In the genomic region with DNA sequence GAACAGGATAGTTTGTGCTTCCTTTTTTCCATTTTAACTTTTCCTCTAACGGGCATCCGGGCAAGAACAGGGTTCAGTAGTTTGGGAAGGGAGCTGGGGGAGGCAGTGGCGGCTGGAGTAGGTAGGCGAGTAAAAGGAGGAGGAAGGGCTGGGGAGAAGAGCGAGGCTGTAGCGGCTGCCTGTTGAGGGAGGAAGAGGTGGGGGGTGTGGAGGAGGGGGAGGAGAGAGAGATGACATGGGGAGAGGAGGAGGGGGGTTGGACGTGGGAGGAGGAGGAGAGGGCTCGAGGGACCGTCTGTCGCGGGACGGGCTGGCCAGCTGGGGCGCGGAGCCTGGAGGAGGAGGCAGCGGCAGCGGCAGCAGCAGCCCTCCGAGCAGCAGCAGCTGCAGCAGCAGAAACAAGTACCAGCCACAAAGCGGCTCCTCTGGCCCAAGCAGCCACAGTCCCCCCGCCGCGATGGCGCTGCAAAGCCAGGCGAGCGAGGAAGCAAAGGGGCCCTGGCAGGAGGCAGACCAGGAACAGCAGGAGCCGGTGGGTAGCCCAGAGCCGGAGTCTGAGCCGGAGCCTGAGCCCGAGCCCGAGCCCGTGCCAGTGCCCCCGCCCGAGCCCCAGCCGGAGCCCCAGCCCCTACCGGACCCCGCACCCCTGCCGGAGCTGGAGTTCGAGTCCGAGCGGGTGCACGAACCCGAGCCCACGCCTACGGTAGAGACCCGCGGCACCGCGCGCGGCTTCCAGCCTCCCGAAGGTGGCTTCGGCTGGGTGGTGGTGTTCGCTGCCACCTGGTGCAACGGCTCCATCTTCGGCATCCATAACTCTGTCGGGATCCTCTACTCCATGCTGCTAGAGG, we compare ENCODE assay signal across 8 cellular contexts. TPM values are rescaled to one million over a fixed set of nuclear protein-coding genes. Genes with fewer than 3 reads are reported as not detected.
DNase-seq lines count a peak whose midpoint lies in the region; ATAC-seq and TF ChIP-seq lines count a peak whose summit lies in the region.

A gene (plus strand): TSS at position 313 of the 848 bp plus-strand sequence. CDS start 145 bp downstream, at position 458.

- H3K4me1 Mint-ChIP-seq in nephron progenitor cell (peaks cover 31% of the 10 kb centered on the region), type B pancreatic cell (ENCODE audit: unreplicated experiment) (peaks cover 12% of the 10 kb centered on the region)

- H3K4me3 Mint-ChIP-seq in nephron progenitor cell: peak within 1 kb of the TSS; percentile 92
- peak within 1 kb of the TSS; percentile 94 for H3K4me3 Mint-ChIP-seq in type B pancreatic cell

- no peaks in the 10 kb centered on the region for H3K9me3 Mint-ChIP-seq in activated naive CD4-positive, alpha-beta T cell treated with anti-CD3 and anti-CD28 coated beads, Interleukin-2, amount 50 U/mL, for 72 hours
- H3K9me3 Mint-ChIP-seq in nephron progenitor cell (peaks cover 29% of the 10 kb centered on the region), type B pancreatic cell (no peaks in the 10 kb centered on the region)

- no peak for TF ChIP-seq POLR2A in gastroesophageal sphincter (IDR thresholded peaks at IDR 0.05)

- H4K20me1 ChIP-seq in OCI-LY3 (ENCODE audit: insufficient read depth, low read length): no peaks in the 10 kb centered on the region

- peaks cover 9% of the 10 kb centered on the region for H3K27me3 Mint-ChIP-seq in nephron progenitor cell (ENCODE audit: low read depth, poor library complexity)
- peaks cover 3% of the 10 kb centered on the region for H3K27me3 Mint-ChIP-seq in type B pancreatic cell

- WGBS in gastroesophageal sphincter (ENCODE audit: low coverage in 1 of 2), 2 donors: 0 to 10% methylated on average over 7 to 8 of the region's 55 CpGs

- no peaks in the 10 kb centered on the region for H3K79me2 ChIP-seq in OCI-LY3 (ENCODE audit: low read length)

- DNase-seq in AG08395 (ENCODE audit: low spot score): peak; percentile 70
- DNase-seq in activated naive CD4-positive, alpha-beta T cell treated with anti-CD3 and anti-CD28 coated beads, Interleukin-2, amount 50 U/mL, for 72 hours (ENCODE audit: low spot score in 2 of 2): peak in 1 of 2 donors; percentile 15
- DNase-seq in nephron progenitor cell: peak; percentile 76
- DNase-seq in type B pancreatic cell (ENCODE audit: extremely low spot score, unreplicated experiment): peak; percentile 72

- no peak for TF ChIP-seq CTCF in OCI-LY3 (IDR thresholded peaks at IDR 0.05; ENCODE audit: low read depth, low read length)
- no peak for TF ChIP-seq CTCF in gastroesophageal sphincter (IDR thresholded peaks at IDR 0.05)
- TF ChIP-seq CTCF in nephron progenitor cell (IDR thresholded peaks at IDR 0.05): no peak
- TF ChIP-seq CTCF in type B pancreatic cell (conservative IDR thresholded peaks at IDR 0.05): no peak

- H3K27me3 ChIP-seq in OCI-LY3 (ENCODE audit: low read depth, low read length) (peaks cover 3% of the 10 kb centered on the region; the same call in 1 of the 2 replicates), gastroesophageal sphincter (no peaks in the 10 kb centered on the region)

- H3K4me2 ChIP-seq in OCI-LY3 (ENCODE audit: low read length): peak within 1 kb of the TSS; percentile 100

- H3K9ac ChIP-seq in OCI-LY3 (ENCODE audit: low read length): peak within 1 kb of the TSS; percentile 63

- no peaks in the 10 kb centered on the region for H3K36me3 Mint-ChIP-seq in activated naive CD4-positive, alpha-beta T cell treated with anti-CD3 and anti-CD28 coated beads, Interleukin-2, amount 50 U/mL, for 72 hours
- H3K36me3 Mint-ChIP-seq in nephron progenitor cell (ENCODE audit: low read depth): no peaks in the 10 kb centered on the region
- no peaks in the 10 kb centered on the region for H3K36me3 Mint-ChIP-seq in type B pancreatic cell

- no peaks in the 10 kb centered on the region for H3K36me3 ChIP-seq in OCI-LY3 (replicated peaks; ENCODE audit: low read depth, low read length)
- H3K36me3 ChIP-seq in gastroesophageal sphincter: no peaks in the 10 kb centered on the region

- no peak within 1 kb of the TSS for H3K27ac ChIP-seq in OCI-LY3 (ENCODE audit: low read length)
- H3K27ac ChIP-seq in gastroesophageal sphincter: peak within 1 kb of the TSS; percentile 91 to 97 (median 92)

- H3K4me1 ChIP-seq in OCI-LY3 (ENCODE audit: low read length) (peaks cover 5% of the 10 kb centered on the region; the same call in 1 of the 2 replicates), gastroesophageal sphincter (peaks cover 0 to 25% (median 3%) of the 10 kb centered on the region in 3 donors)

- peak; percentile 58 for ATAC-seq in GM21390 (IDR thresholded peaks at IDR 0.05; ENCODE audit: unreplicated experiment)
- peak; percentile 64 to 71 for ATAC-seq in activated naive CD4-positive, alpha-beta T cell treated with anti-CD3 and anti-CD28 coated beads, Interleukin-2, amount 50 U/mL, for 72 hours
- peak; percentile 70 for ATAC-seq in gastroesophageal sphincter
- ATAC-seq in HG02938 (IDR thresholded peaks at IDR 0.05; ENCODE audit: unreplicated experiment): no peak

- no peak within 1 kb of the TSS for H3K27ac Mint-ChIP-seq in activated naive CD4-positive, alpha-beta T cell treated with anti-CD3 and anti-CD28 coated beads, Interleukin-2, amount 50 U/mL, for 72 hours
- H3K27ac Mint-ChIP-seq in nephron progenitor cell (peak within 1 kb of the TSS; percentile 92), type B pancreatic cell (peak within 1 kb of the TSS; percentile 88)

- no peak for TF ChIP-seq EP300 in gastroesophageal sphincter (IDR thresholded peaks at IDR 0.05)

- H3K9me3 ChIP-seq in OCI-LY3 (ENCODE audit: insufficient read depth, low read length) (no peaks in the 10 kb centered on the region), gastroesophageal sphincter (no peaks in the 10 kb centered on the region)

- H2AFZ ChIP-seq in OCI-LY3 (ENCODE audit: low read depth, low read length): peak within 1 kb of the TSS; percentile 96

- H3K4me3 ChIP-seq in OCI-LY3 (ENCODE audit: low read length) (peak within 1 kb of the TSS; percentile 96), gastroesophageal sphincter (peak within 1 kb of the TSS; percentile 62 to 80)

RNA-seq across cellular contexts. Expression of the gene that starts here (rescaled TPM):
- total RNA-seq in activated naive CD4-positive, alpha-beta T cell treated with anti-CD3 and anti-CD28 coated beads, Interleukin-2, amount 50 U/mL, for 72 hours: 1 to 10 TPM in 1 of 2 donors, under 1 TPM in 1; 0.60 to 2.2 TPM
- 10 to 100 TPM in 1 of 4 donors, 1 to 10 TPM in 3; 6.4 to 12.1 (median 9.4) TPM for total RNA-seq in gastroesophageal sphincter
- 10.0 and 17.0 TPM in 2 replicates for total RNA-seq in type B pancreatic cell (ENCODE audit: low replicate concordance)

Comparison
In these comparisons a context has a peak if more than half of its experiments do, and no peak if none do; other contexts are left out.
1. H3K27ac Mint-ChIP-seq: peak in nephron progenitor cell (single experiment) and type B pancreatic cell (single experiment); none in activated naive CD4-positive, alpha-beta T cell treated with anti-CD3 and anti-CD28 coated beads, Interleukin-2, amount 50 U/mL, for 72 hours (0 of 2).